Comparison of ENCODE assay signal across 10 cellular contexts in genomic region chr4:148946271-148946670, GRCh38.
"Had no signal": no experiment of that assay in that cellular context is flagged by ENCODE, and none has a peak within 500 bp of the region (broad histone marks: within the 10 kb centered on the region; RNA-seq: fewer than 3 reads in every experiment).

No MANE protein-coding gene starts in this region.

- ATAC-seq: HCT116, HepG2 had no signal

- H3K9me3 ChIP-seq: HAP-1 had no signal

- H3K36me3 Mint-ChIP-seq: IgD-negative memory B cell had no signal

- H3K27me3 Mint-ChIP-seq: IgD-negative memory B cell had no signal

- H3K27ac ChIP-seq: GM23248, HL-60 had no signal

- H3K27ac Mint-ChIP-seq: HFFc6, IgD-negative memory B cell had no signal

- H3K4me3 Mint-ChIP-seq: HFFc6, IgD-negative memory B cell had no signal

- DNase-seq: GM23248, GOT3, H7, HFFc6, KBM-7 had no signal
